Comparison of ENCODE assay signal across 21 cellular contexts in the genomic region with DNA sequence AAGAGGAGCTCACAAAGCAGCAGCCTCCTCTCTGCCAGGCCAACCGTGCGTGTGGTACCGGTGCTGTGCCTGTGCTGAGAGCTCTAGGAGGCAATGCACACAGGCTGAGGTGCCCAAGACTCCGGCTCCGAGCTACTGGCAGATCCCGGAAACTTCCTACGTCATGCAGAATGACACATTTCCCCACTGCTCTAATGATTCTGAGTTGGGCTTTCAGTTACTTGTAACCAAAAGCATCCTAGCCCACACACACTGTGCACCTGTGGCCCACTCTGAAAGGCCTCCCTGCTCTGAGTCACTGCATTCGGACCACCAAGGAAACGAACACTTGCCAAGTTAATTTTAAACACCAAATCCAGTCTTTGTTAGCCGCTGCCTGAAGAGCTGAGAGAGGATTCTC.
DNase-seq lines count a peak whose midpoint lies in the region.
"Had no signal": no experiment of that assay in that cellular context is flagged by ENCODE, and none has a peak within 500 bp of the region (broad histone marks: within the 10 kb centered on the region; RNA-seq: fewer than 3 reads in every experiment).

No MANE protein-coding gene starts in this region.

- H3K4me1 Mint-ChIP-seq in activated naive CD4-positive, alpha-beta T cell treated with anti-CD3 and anti-CD28 coated beads, Interleukin-2, amount 10 ng/mL, durations not matched to agents 7 days and 5 days: peaks cover 3% of the 10 kb centered on the region

- DNase-seq in Ammon's horn (ENCODE audit: low spot score) (peak; percentile 57), fibroblast of peridontal ligament (ENCODE audit: extremely low read depth) (peak; percentile 58), nucleus accumbens (lab: John Stamatoyannopoulos, UW) (peak in 31 of 56 donors; percentile 8 to 60 (median 33)), GF-D8 (lab: John Stamatoyannopoulos, UW) (no peak), LoVo (ENCODE audit: low spot score) (no peak), 8988T (no peak)
- no peak for DNase-seq in activated naive CD4-positive, alpha-beta T cell treated with anti-CD3 and anti-CD28 coated beads, Interleukin-2, amount 10 ng/mL, durations not matched to agents 7 days and 5 days
- DNase-seq: activated CD4-positive, CD25-positive, alpha-beta regulatory T cell; activated CD8-positive, alpha-beta T cell treated with anti-CD3 and anti-CD28 coated beads, Interleukin-2, amount 10 ng/mL, durations not matched to agents 7 days and 5 days; activated T-cell treated with anti-CD3 and anti-CD28 coated beads, Interleukin-2, amount 50 U/mL, for 24 hours; H9; heart right ventricle; NCI-H1417 treated with DMSO at 0.1 percent for 48 hours; NCI-H774; SHP77 treated with DMSO at 0.1 percent for 48 hours; stimulated activated CD4-positive, alpha-beta T cell treated with anti-CD3 and anti-CD28 coated beads, Interleukin-4, amount 100 ng/mL, for 4 hours had no signal

- peaks cover 29% of the 10 kb centered on the region for H3K36me3 Mint-ChIP-seq in activated naive CD4-positive, alpha-beta T cell treated with anti-CD3 and anti-CD28 coated beads, Interleukin-2, amount 10 ng/mL, durations not matched to agents 7 days and 5 days

- H3K27me3 Mint-ChIP-seq in activated naive CD4-positive, alpha-beta T cell treated with anti-CD3 and anti-CD28 coated beads, Interleukin-2, amount 10 ng/mL, durations not matched to agents 7 days and 5 days: no peaks in the 10 kb centered on the region
- H3K27me3 Mint-ChIP-seq: activated naive CD8-positive, alpha-beta T cell; activated T-cell treated with anti-CD3 and anti-CD28 coated beads, Interleukin-2, amount 50 U/mL, for 24 hours had no signal

- H3K9me3 Mint-ChIP-seq in activated naive CD4-positive, alpha-beta T cell treated with anti-CD3 and anti-CD28 coated beads, Interleukin-2, amount 10 ng/mL, durations not matched to agents 7 days and 5 days: no peaks in the 10 kb centered on the region
- H3K9me3 Mint-ChIP-seq: activated T-cell treated with anti-CD3 and anti-CD28 coated beads, Interleukin-2, amount 50 U/mL, for 24 hours; H9; T-helper 2 cell treated with Interferon-gamma antibody and Interleukin-4, amounts not matched to agents 5 μg/mL and 100 μg/mL, for 36 hours had no signal

- CTCF ChIA-PET in activated naive CD4-positive, alpha-beta T cell treated with anti-CD3 and anti-CD28 coated beads, Interleukin-2, amount 10 ng/mL, durations not matched to agents 7 days and 5 days (lab: Charles Lee): interaction anchor here (0.9 to 1.0 kb wide), 2 partner anchors 8 to 197 kb away, joined by 3 to 5 read pairs; no protein-coding TSS in a partner anchor

- H3K4me3 Mint-ChIP-seq in activated naive CD4-positive, alpha-beta T cell treated with anti-CD3 and anti-CD28 coated beads, Interleukin-2, amount 10 ng/mL, durations not matched to agents 7 days and 5 days: no peak overlapping the region
- H3K4me3 Mint-ChIP-seq: activated CD8-positive, alpha-beta T cell treated with anti-CD3 and anti-CD28 coated beads, Interleukin-2, amount 10 ng/mL, durations not matched to agents 7 days and 5 days; activated naive CD8-positive, alpha-beta T cell; activated T-cell treated with anti-CD3 and anti-CD28 coated beads, Interleukin-2, amount 50 U/mL, for 24 hours; H9; T-helper 2 cell treated with Interferon-gamma antibody and Interleukin-4, amounts not matched to agents 5 μg/mL and 100 μg/mL, for 36 hours had no signal

- H3K27ac Mint-ChIP-seq in activated naive CD4-positive, alpha-beta T cell treated with anti-CD3 and anti-CD28 coated beads, Interleukin-2, amount 10 ng/mL, durations not matched to agents 7 days and 5 days: no peak overlapping the region
- H3K27ac Mint-ChIP-seq: T-helper 2 cell treated with Interferon-gamma antibody and Interleukin-4, amounts not matched to agents 5 μg/mL and 100 μg/mL, for 36 hours had no signal

- H3K27ac ChIP-seq in angular gyrus (ENCODE audit: low read depth, low read length): peak overlapping the region; percentile 77
- H3K27ac ChIP-seq: A549, parathyroid adenoma had no signal

Comparison
In these comparisons a context has a peak if more than half of its experiments do, and no peak if none do; other contexts are left out.
1. DNase-seq: peak in Ammon's horn (single experiment), fibroblast of peridontal ligament (single experiment) and nucleus accumbens (31 of 56); none in GF-D8 (single experiment), LoVo (single experiment), activated naive CD4-positive, alpha-beta T cell treated with anti-CD3 and anti-CD28 coated beads, Interleukin-2, amount 10 ng/mL, durations not matched to agents 7 days and 5 days (single experiment) and 8988T (single experiment).